Comparison of ENCODE assay signal across 19 cellular contexts in genomic region chr10:107800061-107800460, GRCh38.
"Had no signal": no experiment of that assay in that cellular context is flagged by ENCODE, and none has a peak within 500 bp of the region (broad histone marks: within the 10 kb centered on the region; RNA-seq: fewer than 3 reads in every experiment).

No MANE protein-coding gene starts in this region.

- H3K4me3 ChIP-seq: coronary artery, hepatocyte, lung, sigmoid colon had no signal

- ATAC-seq: foreskin keratinocyte; left cardiac atrium; left ventricle myocardium superior; naive thymus-derived CD8-positive, alpha-beta T cell had no signal

- H3K4me1 ChIP-seq: foreskin keratinocyte, sigmoid colon had no signal

- DNase-seq: effector CD4-positive, alpha-beta T cell; endodermal cell; erythroblast; foreskin keratinocyte; head of caudate nucleus; kidney; left cardiac atrium; left ventricle myocardium superior; mesendoderm; naive thymus-derived CD8-positive, alpha-beta T cell; sigmoid colon; small intestine; stimulated activated CD4-positive, alpha-beta T cell treated with anti-CD3 and anti-CD28 coated beads, Interleukin-12 subunit alpha, Interleukin-12 subunit beta, amount 100 ng/mL, for 4 hours; stimulated activated naive CD4-positive, alpha-beta T cell treated with Interleukin-2 at 50 U/mL for 16 hours; trophoblast cell had no signal

- H3K9me3 ChIP-seq: neutrophil, sigmoid colon had no signal

- H3K27me3 ChIP-seq: foreskin keratinocyte, hepatocyte, neutrophil, sigmoid colon had no signal

- H3K27ac ChIP-seq: coronary artery, foreskin keratinocyte, hepatocyte, neutrophil, sigmoid colon had no signal

- H3K36me3 ChIP-seq: neutrophil, sigmoid colon had no signal
